Comparison of ENCODE assay signal across 24 cellular contexts in the genomic region with DNA sequence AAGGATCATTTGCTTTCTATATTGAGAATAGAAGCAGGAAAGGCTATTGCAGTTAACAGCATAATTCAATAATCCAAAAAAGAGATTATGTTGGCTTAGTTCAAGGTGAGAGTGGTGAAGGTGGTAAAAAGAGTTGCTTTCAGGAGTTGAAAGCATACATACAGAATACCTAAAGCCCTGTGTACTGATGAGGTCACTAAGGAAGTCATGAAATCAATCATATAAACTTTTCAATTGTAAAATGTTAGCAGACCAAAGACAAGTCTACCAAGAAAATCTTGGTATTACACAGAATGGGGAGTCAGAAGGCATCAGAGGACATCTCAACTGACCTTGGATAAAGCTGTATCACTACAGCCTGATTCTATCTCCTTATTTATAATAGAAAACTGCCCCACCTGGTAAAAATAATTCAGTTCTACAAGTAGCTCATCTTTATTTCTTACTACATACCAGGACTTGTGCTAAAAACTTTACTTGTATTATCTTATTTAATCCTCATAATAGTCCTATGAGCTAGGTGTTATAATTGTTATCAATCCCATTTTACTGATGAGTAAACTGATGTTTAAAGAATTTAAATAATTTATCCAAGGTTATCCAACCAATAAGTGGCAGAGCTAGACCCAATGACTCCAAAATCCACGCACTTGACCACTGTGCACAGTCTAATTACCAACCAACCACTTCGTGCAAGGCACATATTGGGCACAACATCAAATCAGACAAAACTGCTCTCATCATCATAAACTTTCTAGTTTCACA.
"Had no signal": no experiment of that assay in that cellular context is flagged by ENCODE, and none has a peak within 500 bp of the region (broad histone marks: within the 10 kb centered on the region; RNA-seq: fewer than 3 reads in every experiment).

No MANE protein-coding gene starts in this region.

- H2AFZ ChIP-seq: hepatocyte, neural progenitor cell had no signal

- FAIRE-seq: small intestine had no signal

- H3K27ac ChIP-seq: dorsolateral prefrontal cortex, hepatocyte, neural progenitor cell, ovary, right atrium auricular region, stomach, thoracic aorta, transverse colon had no signal

- H3K4me2 ChIP-seq: hepatocyte, neural progenitor cell had no signal

- H3K9me3 Mint-ChIP-seq: natural killer cell treated with Interleukin-12 subunit alpha and Interleukin-12 subunit beta and Interleukin-15 and Interleukin-18, amount 100 ng/mL, for 72 hours; neural progenitor cell; stimulated activated memory B cell treated with anti-CD40 and anti-IgM and Interleukin-4, amounts not matched to agents 10 μg/mL and 1 μg/mL and 100 μg/mL, for 72 hours had no signal

- H3K9ac ChIP-seq: neural progenitor cell had no signal

- H3K4me1 ChIP-seq: neural progenitor cell, right atrium auricular region, stomach, transverse colon had no signal

- ATAC-seq: left colon; left ventricle myocardium superior; stimulated activated memory B cell treated with anti-CD40 and anti-IgM and Interleukin-4, amounts not matched to agents 10 μg/mL and 1 μg/mL and 100 μg/mL, for 72 hours had no signal

- H3K4me3 ChIP-seq: dorsolateral prefrontal cortex, hepatocyte, lung, neural progenitor cell, ovary, right atrium auricular region, stomach, thoracic aorta, transverse colon had no signal

- H3K9me3 ChIP-seq: ovary, right atrium auricular region, stomach, thoracic aorta, transverse colon had no signal

- DNase-seq: cortex of kidney; dorsolateral prefrontal cortex; effector CD8-positive, alpha-beta T cell; foreskin melanocyte; head of caudate nucleus; left colon; left ventricle myocardium superior; mesenchymal stem cell; midbrain; nucleus accumbens; ovary; small intestine; stimulated activated CD4-positive, alpha-beta T cell treated with anti-CD3 and anti-CD28 coated beads, Interleukin-4, amount 100 ng/mL, for 1 hour; stimulated activated CD8-positive, alpha-beta memory T cell treated with anti-CD3 and anti-CD28 coated beads, Interleukin-4, amount 100 ng/mL, for 48 hours; stomach; substantia nigra; transverse colon had no signal

- H3K4me3 Mint-ChIP-seq: natural killer cell treated with Interleukin-12 subunit alpha and Interleukin-12 subunit beta and Interleukin-15 and Interleukin-18, amount 100 ng/mL, for 72 hours; neural progenitor cell; stimulated activated memory B cell treated with anti-CD40 and anti-IgM and Interleukin-4, amounts not matched to agents 10 μg/mL and 1 μg/mL and 100 μg/mL, for 72 hours had no signal

- H3K36me3 ChIP-seq: ovary had no signal

- H3K27me3 Mint-ChIP-seq: natural killer cell treated with Interleukin-12 subunit alpha and Interleukin-12 subunit beta and Interleukin-15 and Interleukin-18, amount 100 ng/mL, for 72 hours; stimulated activated memory B cell treated with anti-CD40 and anti-IgM and Interleukin-4, amounts not matched to agents 10 μg/mL and 1 μg/mL and 100 μg/mL, for 72 hours had no signal

- H3K4me1 Mint-ChIP-seq: neural progenitor cell had no signal

- H3K27me3 ChIP-seq: dorsolateral prefrontal cortex, hepatocyte, neural progenitor cell, ovary, right atrium auricular region, stomach, transverse colon had no signal

- H3K27ac Mint-ChIP-seq: natural killer cell treated with Interleukin-12 subunit alpha and Interleukin-12 subunit beta and Interleukin-15 and Interleukin-18, amount 100 ng/mL, for 72 hours; neural progenitor cell; stimulated activated memory B cell treated with anti-CD40 and anti-IgM and Interleukin-4, amounts not matched to agents 10 μg/mL and 1 μg/mL and 100 μg/mL, for 72 hours had no signal
